ENCODE assay signal across 20 cellular contexts in genomic region chr4:41560112-41560511, GRCh38.
"Had no signal": no experiment of that assay in that cellular context is flagged by ENCODE, and none has a peak within 500 bp of the region (broad histone marks: within the 10 kb centered on the region; RNA-seq: fewer than 3 reads in every experiment).

No MANE protein-coding gene starts in this region.

- H3K4me1 ChIP-seq: esophagus squamous epithelium, gastroesophageal sphincter, parathyroid adenoma, prostate gland, uterus had no signal

- H3K4me1 Mint-ChIP-seq: natural killer cell; stimulated activated memory B cell treated with anti-CD40 and anti-IgM and Interleukin-4, amounts not matched to agents 10 μg/mL and 1 μg/mL and 100 μg/mL, for 72 hours had no signal

- H3K27me3 ChIP-seq: esophagus squamous epithelium, gastroesophageal sphincter, tibial artery, upper lobe of left lung, uterus had no signal

- DNase-seq: effector memory CD8-positive, alpha-beta T cell; esophagus squamous epithelium; foreskin fibroblast; glutamatergic neuron; natural killer cell; retina; spleen; stimulated activated CD4-positive, alpha-beta T cell treated with anti-CD3 and anti-CD28 coated beads, Interleukin-15, amount 100 ng/mL, for 24 hours; stimulated activated CD4-positive, alpha-beta T cell treated with anti-CD3 and anti-CD28 coated beads, Interleukin-1b, Interleukin-23, amount 100 ng/mL, for 48 hours; stimulated activated CD4-positive, alpha-beta T cell treated with anti-CD3 and anti-CD28 coated beads, Interleukin-4, amount 100 ng/mL, for 24 hours; tibial artery; upper lobe of left lung; uterus had no signal

- H3K36me3 Mint-ChIP-seq: mesothelial cell of epicardium; stimulated activated memory B cell treated with anti-CD40 and anti-IgM and Interleukin-4, amounts not matched to agents 10 μg/mL and 1 μg/mL and 100 μg/mL, for 72 hours had no signal

- H3K9me3 Mint-ChIP-seq: mesothelial cell of epicardium; stimulated activated naive CD8-positive, alpha-beta T cell treated with anti-CD3 and anti-CD28 coated beads, Interleukin-15, Interleukin-2, amounts not matched to agents 100 ng/mL and 50 ng/mL, for 24 hours had no signal

- ATAC-seq: effector memory CD8-positive, alpha-beta T cell; gastroesophageal sphincter; natural killer cell; sciatic nerve; stimulated activated memory B cell treated with anti-CD40 and anti-IgM and Interleukin-4, amounts not matched to agents 10 μg/mL and 1 μg/mL and 100 μg/mL, for 72 hours had no signal

- H3K27ac ChIP-seq: esophagus squamous epithelium, gastroesophageal sphincter, parathyroid adenoma, prostate gland, tibial artery, uterus had no signal

- H3K27me3 Mint-ChIP-seq: effector memory CD8-positive, alpha-beta T cell; stimulated activated memory B cell treated with anti-CD40 and anti-IgM and Interleukin-4, amounts not matched to agents 10 μg/mL and 1 μg/mL and 100 μg/mL, for 72 hours had no signal

- H3K4me3 ChIP-seq: esophagus squamous epithelium, gastroesophageal sphincter, prostate gland, spleen, tibial artery, upper lobe of left lung, uterus had no signal

- H3K27ac Mint-ChIP-seq: effector memory CD8-positive, alpha-beta T cell; mesothelial cell of epicardium; natural killer cell; stimulated activated memory B cell treated with anti-CD40 and anti-IgM and Interleukin-4, amounts not matched to agents 10 μg/mL and 1 μg/mL and 100 μg/mL, for 72 hours; stimulated activated naive CD8-positive, alpha-beta T cell treated with anti-CD3 and anti-CD28 coated beads, Interleukin-15, Interleukin-2, amounts not matched to agents 100 ng/mL and 50 ng/mL, for 24 hours had no signal

- H3K4me3 Mint-ChIP-seq: effector memory CD8-positive, alpha-beta T cell; mesothelial cell of epicardium; natural killer cell; stimulated activated memory B cell treated with anti-CD40 and anti-IgM and Interleukin-4, amounts not matched to agents 10 μg/mL and 1 μg/mL and 100 μg/mL, for 72 hours; stimulated activated naive CD8-positive, alpha-beta T cell treated with anti-CD3 and anti-CD28 coated beads, Interleukin-15, Interleukin-2, amounts not matched to agents 100 ng/mL and 50 ng/mL, for 24 hours had no signal

- H3K36me3 ChIP-seq: esophagus squamous epithelium, gastroesophageal sphincter, prostate gland, spleen, tibial artery, upper lobe of left lung, uterus had no signal

- H3K9me3 ChIP-seq: esophagus squamous epithelium, gastroesophageal sphincter, prostate gland, spleen, tibial artery, upper lobe of left lung, uterus had no signal
